In the genomic region with DNA sequence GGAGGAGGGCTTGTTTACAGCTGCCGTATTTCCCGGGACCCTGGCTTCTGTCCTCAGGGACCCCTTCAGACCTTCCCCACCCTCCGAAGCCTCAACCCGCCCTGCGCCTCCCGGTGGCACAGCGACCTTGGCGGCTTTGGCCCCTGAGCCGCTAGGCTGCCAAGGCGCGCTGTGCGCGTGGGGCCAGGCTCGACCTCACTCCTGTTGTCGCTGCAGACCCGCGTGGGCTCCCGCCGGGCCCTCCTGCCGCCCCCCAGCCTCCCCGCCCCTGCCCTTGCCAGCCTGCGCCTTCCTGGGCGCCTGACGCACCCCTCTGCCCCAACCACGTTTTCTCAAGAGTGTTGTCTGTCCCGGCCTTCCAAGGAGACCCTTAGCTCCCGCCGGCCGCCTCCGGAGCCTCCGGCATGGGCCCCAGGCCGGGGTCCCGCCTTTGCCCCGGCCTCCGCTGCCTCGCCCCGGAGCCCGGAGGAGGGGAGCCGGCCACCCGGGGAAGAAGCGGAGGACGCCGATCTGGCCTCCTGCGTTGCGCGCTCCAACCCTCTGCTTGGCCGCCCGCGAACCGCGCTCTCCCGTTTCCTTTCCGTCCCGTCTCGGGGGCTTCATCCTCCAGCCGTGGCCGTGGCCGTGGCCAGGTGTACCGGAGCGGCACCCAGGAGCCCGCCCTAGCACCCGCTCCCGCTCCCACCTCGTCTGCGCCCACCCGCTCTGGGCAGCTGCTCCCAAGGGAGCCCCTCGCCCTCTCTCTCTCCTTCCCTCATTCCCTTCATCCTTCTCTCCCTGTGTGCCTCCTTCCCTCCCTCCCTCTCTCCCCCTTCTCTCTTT, we compare ENCODE assay signal across 8 cellular contexts. TPM values are rescaled to one million over a fixed set of nuclear protein-coding genes. Genes with fewer than 3 reads are reported as not detected.
DNase-seq lines count a peak whose midpoint lies in the region; ATAC-seq and TF ChIP-seq lines count a peak whose summit lies in the region.

No MANE protein-coding gene starts in this region.

- peak overlapping the region; percentile 89 for H2AFZ ChIP-seq in GM23338
- no peak overlapping the region for H2AFZ ChIP-seq in neural progenitor cell (replicated peaks)

- H3K27ac Mint-ChIP-seq in GM23338 (no peak overlapping the region), neural progenitor cell (no peak overlapping the region)
- H3K27ac Mint-ChIP-seq in activated CD4-positive, alpha-beta memory T cell treated with anti-CD3 and anti-CD28 coated beads for 36 hours: no peak overlapping the region

- peaks cover 37% of the 10 kb centered on the region for H3K27me3 ChIP-seq in GM23338 (ENCODE audit: insufficient read depth)
- peaks cover 37% of the 10 kb centered on the region for H3K27me3 ChIP-seq in neural progenitor cell

- H3K4me2 ChIP-seq in GM23338 (peak overlapping the region; percentile 99), neural progenitor cell (peak overlapping the region; percentile 87)

- peaks cover 10% of the 10 kb centered on the region for H3K4me1 ChIP-seq in GM23338 (ENCODE audit: insufficient read depth)
- H3K4me1 ChIP-seq in neural progenitor cell: peaks cover 11% of the 10 kb centered on the region

- CTCF ChIA-PET in activated CD4-positive, alpha-beta memory T cell treated with anti-CD3 and anti-CD28 coated beads for 36 hours (lab: Charles Lee): interaction anchor here (0.7 to 1.5 kb wide), 2 partner anchors 11 to 31 kb away, joined by 3 to 9 read pairs; no protein-coding TSS in a partner anchor
- CTCF ChIA-PET in RWPE1 (lab: Yijun Ruan, JAX): interaction anchor here (1.0 kb wide), 1 partner anchor 10 kb away, joined by 4 read pairs; no protein-coding TSS in a partner anchor

- no peaks in the 10 kb centered on the region for H3K9me3 ChIP-seq in neural progenitor cell (ENCODE audit: low read depth)

- H3K27me3 Mint-ChIP-seq in GM23338 (ENCODE audit: insufficient read depth, low read depth, poor library complexity): peaks cover 47% of the 10 kb centered on the region
- no peaks in the 10 kb centered on the region for H3K27me3 Mint-ChIP-seq in activated CD4-positive, alpha-beta memory T cell treated with anti-CD3 and anti-CD28 coated beads for 36 hours
- peaks cover 22% of the 10 kb centered on the region for H3K27me3 Mint-ChIP-seq in neural progenitor cell (ENCODE audit: insufficient read depth, low read depth)

- H3K27ac ChIP-seq in GM23338 (ENCODE audit: low read depth) (no peak overlapping the region), neural progenitor cell (no peak overlapping the region), RWPE1 (no peak overlapping the region)

- H3K36me3 ChIP-seq in GM23338 (ENCODE audit: insufficient read depth) (no peaks in the 10 kb centered on the region; the same call in 1 of the 2 replicates), neural progenitor cell (no peaks in the 10 kb centered on the region)

- POLR2A ChIA-PET in activated CD4-positive, alpha-beta memory T cell treated with anti-CD3 and anti-CD28 coated beads for 36 hours (lab: Charles Lee): interaction anchor here (0.6 to 1.1 kb wide), 4 partner anchors 11 to 97 kb away, joined by 3 to 4 read pairs (median 3); no protein-coding TSS in a partner anchor
- POLR2A ChIA-PET in RWPE1 (lab: Yijun Ruan, JAX; ENCODE audit: low non-redundant PET): no interaction called here

- H3K9me3 Mint-ChIP-seq in GM23338: no peaks in the 10 kb centered on the region; the same call in 2 of the 3 replicates
- H3K9me3 Mint-ChIP-seq in activated CD4-positive, alpha-beta memory T cell treated with anti-CD3 and anti-CD28 coated beads for 36 hours: peaks cover 9% of the 10 kb centered on the region
- peaks cover 5% of the 10 kb centered on the region for H3K9me3 Mint-ChIP-seq in neural progenitor cell

- H3K4me3 Mint-ChIP-seq in GM23338: peak overlapping the region; percentile 70
- peak overlapping the region; percentile 63 for H3K4me3 Mint-ChIP-seq in activated CD4-positive, alpha-beta memory T cell treated with anti-CD3 and anti-CD28 coated beads for 36 hours
- H3K4me3 Mint-ChIP-seq in neural progenitor cell: peak overlapping the region; percentile 52

- H3K4me3 ChIP-seq in GM23338: peak overlapping the region; percentile 78
- peak overlapping the region; percentile 71 for H3K4me3 ChIP-seq in neural progenitor cell

- no peaks in the 10 kb centered on the region for H3F3A ChIP-seq in GM23338 (replicated peaks; ENCODE audit: low read depth)
- H3F3A ChIP-seq in neural progenitor cell (ENCODE audit: low read depth): no peaks in the 10 kb centered on the region

- H3K79me2 ChIP-seq in GM23338 (replicated peaks; ENCODE audit: insufficient read depth) (no peaks in the 10 kb centered on the region; the same call in 1 of the 2 replicates), neural progenitor cell (ENCODE audit: low read depth) (no peaks in the 10 kb centered on the region)

- DNase-seq in GM23338 (ENCODE audit: low spot score) (peak; percentile 25), neural progenitor cell (ENCODE audit: low spot score) (peak; percentile 36), NCI-H1105 (lab: John Stamatoyannopoulos, UW) (no peak), RWPE1 (ENCODE audit: low spot score) (no peak)
- DNase-seq in activated CD4-positive, alpha-beta memory T cell treated with anti-CD3 and anti-CD28 coated beads for 36 hours: peak; percentile 47

- peaks cover 10% of the 10 kb centered on the region for H3K4me1 Mint-ChIP-seq in GM23338
- H3K4me1 Mint-ChIP-seq in activated CD4-positive, alpha-beta memory T cell treated with anti-CD3 and anti-CD28 coated beads for 36 hours (ENCODE audit: low read depth): peaks cover 26% of the 10 kb centered on the region
- peaks cover 5% of the 10 kb centered on the region for H3K4me1 Mint-ChIP-seq in neural progenitor cell

- TF ChIP-seq CTCF in GM23338 (conservative IDR thresholded peaks at IDR 0.05; ENCODE audit: low read depth in 2 of 2) (no peak), neural progenitor cell (IDR thresholded peaks at IDR 0.05) (no peak), RWPE1 (conservative IDR thresholded peaks at IDR 0.05; ENCODE audit: low read depth) (no peak)

- peak overlapping the region; percentile 32 for H3K9ac ChIP-seq in neural progenitor cell

- no peaks in the 10 kb centered on the region; the same call in 2 of the 3 replicates for H3K36me3 Mint-ChIP-seq in GM23338 (ENCODE audit: low read depth)
- peaks cover 17% of the 10 kb centered on the region for H3K36me3 Mint-ChIP-seq in activated CD4-positive, alpha-beta memory T cell treated with anti-CD3 and anti-CD28 coated beads for 36 hours
- H3K36me3 Mint-ChIP-seq in neural progenitor cell: peaks cover 3% of the 10 kb centered on the region

- intact Hi-C loops in activated CD4-positive, alpha-beta memory T cell treated with anti-CD3 and anti-CD28 coated beads for 36 hours (cut with micrococcal nuclease): no loop called here

- no peaks in the 10 kb centered on the region for H3K9me2 ChIP-seq in GM23338 (ENCODE audit: insufficient read depth)

- peaks cover 12% of the 10 kb centered on the region for H4K20me1 ChIP-seq in GM23338 (replicated peaks; ENCODE audit: insufficient read depth)
- peaks cover 29% of the 10 kb centered on the region for H4K20me1 ChIP-seq in neural progenitor cell (ENCODE audit: low read depth)

- ATAC-seq in GM23338 (peak; percentile 56), esophagus mucosa (peak; percentile 55), HG03571 (IDR thresholded peaks at IDR 0.05; ENCODE audit: unreplicated experiment) (no peak), GM21737 (IDR thresholded peaks at IDR 0.05; ENCODE audit: unreplicated experiment) (no peak)

TF ChIP-seq in GM23338, 12 proteins besides CTCF, POLR2A, EP300 and RAD21 (continues in another document):
- TF ChIP-seq ZNF114 (CRISPR knock-in tag; IDR thresholded peaks at IDR 0.05): no peak
- TF ChIP-seq, protein P1, sequence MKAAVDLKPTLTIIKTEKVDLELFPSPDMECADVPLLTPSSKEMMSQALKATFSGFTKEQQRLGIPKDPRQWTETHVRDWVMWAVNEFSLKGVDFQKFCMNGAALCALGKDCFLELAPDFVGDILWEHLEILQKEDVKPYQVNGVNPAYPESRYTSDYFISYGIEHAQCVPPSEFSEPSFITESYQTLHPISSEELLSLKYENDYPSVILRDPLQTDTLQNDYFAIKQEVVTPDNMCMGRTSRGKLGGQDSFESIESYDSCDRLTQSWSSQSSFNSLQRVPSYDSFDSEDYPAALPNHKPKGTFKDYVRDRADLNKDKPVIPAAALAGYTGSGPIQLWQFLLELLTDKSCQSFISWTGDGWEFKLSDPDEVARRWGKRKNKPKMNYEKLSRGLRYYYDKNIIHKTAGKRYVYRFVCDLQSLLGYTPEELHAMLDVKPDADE (IDR thresholded peaks at IDR 0.05): no peak
- TF ChIP-seq POLR2AphosphoS5 (IDR thresholded peaks at IDR 0.05; ENCODE audit: low read depth): no peak
- no peak for TF ChIP-seq EZH2phosphoT487 (IDR thresholded peaks at IDR 0.05; ENCODE audit: unreplicated experiment)
- no peak for TF ChIP-seq CREB1 (CRISPR knock-in tag; IDR thresholded peaks at IDR 0.05; ENCODE audit: low read depth)
- TF ChIP-seq ZNF331 (CRISPR knock-in tag; IDR thresholded peaks at IDR 0.05; ENCODE audit: low read depth): no peak
- no peak for TF ChIP-seq EZH2 (IDR thresholded peaks at IDR 0.05; ENCODE audit: low read depth, unreplicated experiment)
- no peak for TF ChIP-seq JUNB (IDR thresholded peaks at IDR 0.05; ENCODE audit: unreplicated experiment)

RNA-seq across cellular contexts. Expression of a gene that starts 19.9 kb away (rescaled TPM):
- 75.4 and 76.4 TPM in 2 replicates for total RNA-seq in GM23338 (2014; rRNA removed; shearing (Covaris generic))
- 75.3 and 79.7 TPM in 2 replicates for polyA plus RNA-seq in GM23338 (2016; fragmentation: Nextera tagmentation; extraction: Ambion mirVana)
- 100 to 1,000 TPM; 252 to 268 TPM for total RNA-seq in activated CD4-positive, alpha-beta memory T cell treated with anti-CD3 and anti-CD28 coated beads for 36 hours
- 106 TPM for total RNA-seq in esophagus mucosa
- 113 and 183 TPM in 2 replicates for total RNA-seq in neural progenitor cell (ENCODE audit: low replicate concordance)

Comparison
In these comparisons a context has a peak if more than half of its experiments do, and no peak if none do; other contexts are left out.
1. ATAC-seq: peak in GM23338 (single experiment) and esophagus mucosa (single experiment); none in HG03571 (single experiment) and GM21737 (single experiment).
2. DNase-seq: peak in GM23338 (single experiment), activated CD4-positive, alpha-beta memory T cell treated with anti-CD3 and anti-CD28 coated beads for 36 hours (single experiment) and neural progenitor cell (single experiment); none in NCI-H1105 (single experiment) and RWPE1 (single experiment).
3. Peak in every context shown above with its lines, with median percentiles within 50 percentile points of each other: H3K4me3 Mint-ChIP-seq.